8 cellular contexts compared by ENCODE assay signal in genomic region chr12:88578821-88579518, GRCh38. TPM values are rescaled to one million over a fixed set of nuclear protein-coding genes. Genes with fewer than 3 reads are reported as not detected.
DNase-seq lines count a peak whose midpoint lies in the region; ATAC-seq, FAIRE-seq and TF ChIP-seq lines count a peak whose summit lies in the region.

No MANE protein-coding gene starts in this region.

- intact Hi-C loops in PC-3 (cut with micrococcal nuclease) (loop anchor here (1.0 to 10.0 kb wide), 6 partner anchors 26 to 425 kb away; no protein-coding TSS in a partner anchor), endothelial cell of umbilical vein (cut with micrococcal nuclease) (loop anchor here (1.0 to 10.0 kb wide), 5 partner anchors 60 to 946 kb away; partner anchors contain the start of genes CEP290, GALNT4, POC1B and TMTC3)

- H3K9me3 Mint-ChIP-seq in nephron: no peaks in the 10 kb centered on the region

- no peaks in the 10 kb centered on the region for H3K36me3 ChIP-seq in HUES6 (ENCODE audit: control insufficient read depth, insufficient read depth, low read length)
- H3K36me3 ChIP-seq in PC-3 (ENCODE audit: low read depth, low read length): no peaks in the 10 kb centered on the region
- H3K36me3 ChIP-seq in endothelial cell of umbilical vein (ENCODE audit: control insufficient read depth in 2 of 2, extremely low read depth in 1 of 2, insufficient read depth in 2 of 2, low read length in 2 of 2): no peaks in the 10 kb centered on the region

- H3K9me3 ChIP-seq in HUES6 (ENCODE audit: control insufficient read depth, insufficient read depth, low read depth, low read length): peaks cover 2% of the 10 kb centered on the region; the same call in 1 of the 2 replicates
- no peaks in the 10 kb centered on the region for H3K9me3 ChIP-seq in PC-3 (ENCODE audit: low read length)
- no peaks in the 10 kb centered on the region for H3K9me3 ChIP-seq in endothelial cell of umbilical vein (replicated peaks; ENCODE audit: control insufficient read depth, insufficient read depth, low read length)

- H3K9ac ChIP-seq in HUES6 (ENCODE audit: low read length) (peak overlapping the region; percentile 53), PC-3 (ENCODE audit: low read length) (peak overlapping the region; percentile 77), endothelial cell of umbilical vein (replicated peaks; ENCODE audit: extremely low read depth, insufficient read depth, low read length) (peak overlapping the region; percentile 52)

- peaks cover 84% of the 10 kb centered on the region for H3K27me3 Mint-ChIP-seq in nephron (ENCODE audit: low read depth)

- peak overlapping the region; percentile 88 to 93 (median 91) for H3K4me3 Mint-ChIP-seq in nephron

- TF ChIP-seq CTCF in PC-3 (conservative IDR thresholded peaks at IDR 0.05; ENCODE audit: low read depth, low read length): peak; percentile 56
- TF ChIP-seq CTCF in endothelial cell of umbilical vein (IDR thresholded peaks at IDR 0.05; ENCODE audit: extremely low read depth in 1 of 2, insufficient read depth in 1 of 2, low read depth in 1 of 2, low read length in 2 of 2): peak in 1 of 2 donors; percentile 43
- peak; percentile 0 to 40 (median 31) for TF ChIP-seq CTCF in nephron (IDR thresholded peaks at IDR 0.05; ENCODE audit: unreplicated experiment in 3 of 3)

- H3K27ac ChIP-seq in HUES6 (ENCODE audit: low read depth, low read length): no peak overlapping the region
- peak overlapping the region; percentile 15 for H3K27ac ChIP-seq in PC-3 (ENCODE audit: low read length)
- peak overlapping the region; percentile 37 for H3K27ac ChIP-seq in endothelial cell of umbilical vein (ENCODE audit: insufficient read depth, low read depth, low read length)

- peak overlapping the region; percentile 88 for H3K4me2 ChIP-seq in PC-3 (ENCODE audit: low read length)
- peak overlapping the region; percentile 91 for H3K4me2 ChIP-seq in endothelial cell of umbilical vein (ENCODE audit: insufficient read depth, low read length)

- peaks cover 27% of the 10 kb centered on the region for H3K4me1 Mint-ChIP-seq in nephron

- H3K27ac Mint-ChIP-seq in nephron: peak overlapping the region; percentile 40 to 81 (median 53)

- peaks cover 34% of the 10 kb centered on the region for H3K4me1 ChIP-seq in HUES6 (ENCODE audit: control insufficient read depth, insufficient read depth, low read length)
- H3K4me1 ChIP-seq in PC-3 (ENCODE audit: insufficient read depth, low read length): peaks cover 37% of the 10 kb centered on the region
- H3K4me1 ChIP-seq in endothelial cell of umbilical vein (ENCODE audit: control insufficient read depth, extremely low read depth, insufficient read depth, low read length): peaks cover 17% of the 10 kb centered on the region

- no peaks in the 10 kb centered on the region for H3K36me3 Mint-ChIP-seq in nephron (ENCODE audit: low read depth)

- dilution Hi-C loops in endothelial cell of umbilical vein (cut with MboI; ENCODE audit: extremely low pct_ligation_motif_present, low sequenced_read_pairs): no loop called here

- H3K4me3 ChIP-seq in HUES6 (ENCODE audit: low read depth, low read length): peak overlapping the region; percentile 76
- peak overlapping the region; percentile 94 for H3K4me3 ChIP-seq in PC-3 (ENCODE audit: low read length)
- peak overlapping the region; percentile 54 to 69 (median 62) for H3K4me3 ChIP-seq in endothelial cell of umbilical vein (replicated peaks in 1 of 3; ENCODE audit: insufficient read depth in 1 of 3, low read depth in 1 of 3, low read length in 3 of 3)

- peaks cover 3% of the 10 kb centered on the region; the same call in 1 of the 2 replicates for H3K27me3 ChIP-seq in HUES6 (ENCODE audit: control insufficient read depth, insufficient read depth, low read length)
- no peaks in the 10 kb centered on the region for H3K27me3 ChIP-seq in PC-3 (ENCODE audit: low read length)
- no peaks in the 10 kb centered on the region for H3K27me3 ChIP-seq in endothelial cell of umbilical vein (ENCODE audit: control insufficient read depth in 2 of 2, insufficient read depth in 2 of 2, low read length in 2 of 2)

- ATAC-seq in PC-3 (peak; percentile 26), HG03045 (IDR thresholded peaks at IDR 0.05; ENCODE audit: unreplicated experiment) (no peak)
- ATAC-seq in stimulated activated naive CD8-positive, alpha-beta T cell treated with anti-CD3 and anti-CD28 coated beads, Interleukin-15, Interleukin-2, amounts not matched to agents 100 U/mL and 50 U/mL, for 24 hours: no peak

- CTCF ChIA-PET in PC-3 (lab: Charles Lee): interaction anchor here (0.7 to 1.9 kb wide), 2 partner anchors 21 to 415 kb away, joined by 4 to 12 read pairs; no protein-coding TSS in a partner anchor
- CTCF ChIA-PET in endothelial cell of umbilical vein (lab: Charles Lee): interaction anchor here (0.7 to 5.7 kb wide), 17 partner anchors 11 to 438 kb away, joined by 3 to 55 read pairs (median 4); no protein-coding TSS in a partner anchor

- H3K79me2 ChIP-seq in PC-3 (ENCODE audit: low read length) (peaks cover 60% of the 10 kb centered on the region), endothelial cell of umbilical vein (ENCODE audit: control insufficient read depth, insufficient read depth, low read length) (peaks cover 17% of the 10 kb centered on the region)

- H4K20me1 ChIP-seq in PC-3 (ENCODE audit: low read length) (no peaks in the 10 kb centered on the region), endothelial cell of umbilical vein (replicated peaks; ENCODE audit: control insufficient read depth, extremely low read depth, insufficient read depth, low read length) (no peaks in the 10 kb centered on the region)

- H3K9me1 ChIP-seq in endothelial cell of umbilical vein (replicated peaks; ENCODE audit: control insufficient read depth, extremely low read depth, insufficient read depth, low read length): no peaks in the 10 kb centered on the region

- TF ChIP-seq POLR2A in endothelial cell of umbilical vein (IDR thresholded peaks at IDR 0.05; ENCODE audit: low read depth, low read length): no peak

- BruUV-seq in PC-3 (replicated peaks; lab: Mats Ljungman, UMichigan) (no TSS peak), endothelial cell of umbilical vein (replicated peaks; lab: Mats Ljungman, UMichigan) (no TSS peak)

- peak overlapping the region; percentile 96 for H2AFZ ChIP-seq in PC-3 (ENCODE audit: low read length)
- peak overlapping the region; percentile 98 for H2AFZ ChIP-seq in endothelial cell of umbilical vein (ENCODE audit: low read depth, low read length)

- POLR2A ChIA-PET in PC-3 (lab: Charles Lee; ENCODE audit: unreplicated experiment): interaction anchor here (0.6 kb wide), 1 partner anchor 27 kb away, joined by 7 read pairs; no protein-coding TSS in a partner anchor
- POLR2A ChIA-PET in endothelial cell of umbilical vein (lab: Charles Lee): interaction anchor here (0.8 to 2.1 kb wide), 8 partner anchors 16 to 423 kb away, joined by 3 to 13 read pairs (median 4); no protein-coding TSS in a partner anchor

- FAIRE-seq in endothelial cell of umbilical vein (lab: Jason Lieb, UNC): no peak

- H3F3A ChIP-seq in PC-3 (ENCODE audit: low read length, unreplicated experiment): no peaks in the 10 kb centered on the region

- H3K9me2 ChIP-seq in PC-3 (replicated peaks; ENCODE audit: low read length): no peaks in the 10 kb centered on the region

- peak; percentile 47 for DNase-seq in AG08395 (ENCODE audit: low spot score)
- peak; percentile 57 for DNase-seq in PC-3
- peak; percentile 49 for DNase-seq in endothelial cell of umbilical vein (ENCODE audit: low read depth, low spot score)
- DNase-seq in stimulated activated naive CD8-positive, alpha-beta T cell treated with anti-CD3 and anti-CD28 coated beads, Interleukin-15, Interleukin-2, amounts not matched to agents 100 U/mL and 50 U/mL, for 24 hours: no peak
- no peak for DNase-seq in stimulated activated CD4-positive, alpha-beta T cell treated with anti-CD3 and anti-CD28 coated beads, Interleukin-2, amount 100 ng/mL, for 48 hours

TF ChIP-seq in endothelial cell of umbilical vein, 7 proteins besides CTCF, POLR2A, EP300 and RAD21:
- TF ChIP-seq JUN (IDR thresholded peaks at IDR 0.05; ENCODE audit: borderline replicate concordance, insufficient read depth, insufficient read length, low read depth): no peak
- TF ChIP-seq EZH2 (IDR thresholded peaks at IDR 0.05; ENCODE audit: borderline replicate concordance, low read depth, low read length, severe bottlenecking): no peak
- TF ChIP-seq GATA2 (IDR thresholded peaks at IDR 0.05; ENCODE audit: insufficient read depth, insufficient read length, low read depth, low read length): peak; percentile 45
- peak; percentile 17 for TF ChIP-seq POLR2AphosphoS5 (IDR thresholded peaks at IDR 0.05; ENCODE audit: insufficient read depth, low read depth, low read length)

RNA-seq across cellular contexts. Expression of gene KITLG, which starts 1.3 kb away (rescaled TPM):
- total RNA-seq in PC-3 (2014; rRNA removed) (8.4 and 14.9 TPM in 2 replicates), endothelial cell of umbilical vein (32.5 and 46.4 TPM in 2 replicates)
- 2.7 and 3.8 TPM in 2 replicates for polyA plus RNA-seq in endothelial cell of umbilical vein
- 3.9 and 4.2 TPM in 2 replicates for polyA plus RNA-seq in endothelial cell of umbilical vein (2011; cell fraction: cytosol; rRNA removed)
- 8.3 and 11.5 TPM in 2 replicates for polyA plus RNA-seq in endothelial cell of umbilical vein (2011; cell fraction: nucleus; rRNA removed)
- 5.8 and 19.3 TPM in 2 replicates for polyA plus RNA-seq in endothelial cell of umbilical vein (2012)
- 18.6 and 18.8 TPM in 2 replicates for polyA minus RNA-seq in endothelial cell of umbilical vein
- polyA minus RNA-seq in endothelial cell of umbilical vein (2011; cell fraction: cytosol; rRNA and poly(A)+ RNA removed): 12.0 TPM
- polyA minus RNA-seq in endothelial cell of umbilical vein (2011; cell fraction: nucleus; rRNA and poly(A)+ RNA removed): 23.2 and 27.4 TPM in 2 replicates

Comparison
In these comparisons a context has a peak if more than half of its experiments do, and no peak if none do; other contexts are left out.
1. DNase-seq: peak in AG08395 (single experiment), PC-3 (single experiment) and endothelial cell of umbilical vein (single experiment); none in stimulated activated naive CD8-positive, alpha-beta T cell treated with anti-CD3 and anti-CD28 coated beads, Interleukin-15, Interleukin-2, amounts not matched to agents 100 U/mL and 50 U/mL, for 24 hours (single experiment) and stimulated activated CD4-positive, alpha-beta T cell treated with anti-CD3 and anti-CD28 coated beads, Interleukin-2, amount 100 ng/mL, for 48 hours (0 of 2).
2. Peak in every context shown above with its lines, with median percentiles within 50 percentile points of each other: H3K4me3 ChIP-seq and H3K9ac ChIP-seq.